Comparison of ENCODE assay signal across 13 cellular contexts in the genomic region with DNA sequence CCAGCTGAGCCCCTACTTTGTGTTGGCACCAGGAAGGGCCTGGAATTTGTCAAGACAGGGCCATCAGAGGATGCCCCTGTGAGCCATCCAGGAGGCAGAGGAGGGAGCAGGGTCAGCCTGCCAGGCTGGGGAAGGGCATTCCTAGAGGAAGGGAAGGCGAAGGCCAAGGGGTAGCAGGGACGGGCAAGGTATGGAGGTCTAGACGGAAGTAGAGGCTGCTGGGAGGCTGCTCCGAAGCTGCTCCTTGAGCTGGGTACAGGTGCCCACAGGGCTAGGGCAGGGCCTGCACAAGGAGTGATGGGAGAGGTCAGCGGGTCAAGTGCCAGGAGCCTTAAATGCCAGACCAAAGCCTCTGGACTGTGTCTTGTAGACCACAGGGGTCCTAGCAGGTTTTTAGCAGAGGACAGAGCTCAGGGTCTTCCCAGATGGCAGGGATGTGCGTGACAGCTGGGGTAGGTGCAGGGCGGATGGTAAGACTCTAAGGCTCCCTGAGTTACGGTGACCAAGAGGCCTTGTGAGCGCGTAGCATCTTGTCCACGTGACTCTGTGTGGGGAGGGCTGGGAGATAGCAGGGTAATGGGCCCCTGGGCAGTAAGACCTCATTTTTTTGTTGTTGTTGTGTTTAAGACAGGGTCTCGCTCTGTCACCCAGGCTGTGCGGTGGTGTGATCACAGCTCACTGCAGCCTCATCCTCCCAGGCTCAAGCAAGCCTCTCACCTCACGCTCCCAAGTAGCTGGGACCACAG. TPM values are rescaled to one million over a fixed set of nuclear protein-coding genes. Genes with fewer than 3 reads are reported as not detected.
DNase-seq lines count a peak whose midpoint lies in the region; ATAC-seq and TF ChIP-seq lines count a peak whose summit lies in the region.
"Had no signal": no experiment of that assay in that cellular context is flagged by ENCODE, and none has a peak within 500 bp of the region (broad histone marks: within the 10 kb centered on the region; RNA-seq: fewer than 3 reads in every experiment).

No MANE protein-coding gene starts in this region.

- POLR2A ChIA-PET in HEK293T (lab: Yijun Ruan, JAX) = interaction anchor here (0.9 to 1.3 kb wide), 2 partner anchors 31 to 34 kb away, joined by 3 to 4 read pairs; no protein-coding TSS in a partner anchor

- no peaks in the 10 kb centered on the region for H3K9me3 Mint-ChIP-seq in activated CD8-positive, alpha-beta memory T cell treated with anti-CD3 and anti-CD28 coated beads, Interleukin-2, amount 10 ng/mL, durations not matched to agents 7 days and 5 days (ENCODE audit: low read depth)
- H3K9me3 Mint-ChIP-seq: activated T-cell treated with anti-CD3 and anti-CD28 coated beads, Interleukin-2, amount 50 U/mL, for 72 hours; naive thymus-derived CD4-positive, alpha-beta T cell had no signal

- no peaks in the 10 kb centered on the region for H3K9me3 ChIP-seq in stomach

- H3K27me3 Mint-ChIP-seq in activated CD8-positive, alpha-beta memory T cell treated with anti-CD3 and anti-CD28 coated beads, Interleukin-2, amount 10 ng/mL, durations not matched to agents 7 days and 5 days = no peaks in the 10 kb centered on the region

- TF ChIP-seq CTCF in stomach (IDR thresholded peaks at IDR 0.05) = no peak

- no peak overlapping the region for H3K27ac Mint-ChIP-seq in activated CD8-positive, alpha-beta memory T cell treated with anti-CD3 and anti-CD28 coated beads, Interleukin-2, amount 10 ng/mL, durations not matched to agents 7 days and 5 days
- H3K27ac Mint-ChIP-seq: activated T-cell treated with anti-CD3 and anti-CD28 coated beads, Interleukin-2, amount 50 U/mL, for 72 hours; naive thymus-derived CD4-positive, alpha-beta T cell had no signal

- CTCF ChIA-PET in activated CD8-positive, alpha-beta memory T cell treated with anti-CD3 and anti-CD28 coated beads, Interleukin-2, amount 10 ng/mL, durations not matched to agents 7 days and 5 days (lab: Charles Lee) = no interaction called here
- CTCF ChIA-PET in HEK293T (lab: Yijun Ruan, JAX) = no interaction called here

- no peak overlapping the region for H3K4me3 Mint-ChIP-seq in activated CD8-positive, alpha-beta memory T cell treated with anti-CD3 and anti-CD28 coated beads, Interleukin-2, amount 10 ng/mL, durations not matched to agents 7 days and 5 days
- H3K4me3 Mint-ChIP-seq: activated T-cell treated with anti-CD3 and anti-CD28 coated beads, Interleukin-2, amount 50 U/mL, for 72 hours; naive thymus-derived CD4-positive, alpha-beta T cell had no signal

- no peak overlapping the region for H3K27ac ChIP-seq in stomach

- no peaks in the 10 kb centered on the region for H3K4me1 Mint-ChIP-seq in activated CD8-positive, alpha-beta memory T cell treated with anti-CD3 and anti-CD28 coated beads, Interleukin-2, amount 10 ng/mL, durations not matched to agents 7 days and 5 days

- H3K4me1 ChIP-seq in stomach = peaks cover 0 to 10% (median 8%) of the 10 kb centered on the region in 4 donors

- WGBS in stomach, 5 donors = 78 to 84% (median 79%) methylated on average over 13 to 14 of the region's 14 CpGs

- no peak overlapping the region for H3K4me3 ChIP-seq in stomach

- DNase-seq in activated effector memory CD4-positive, alpha-beta T cell treated with anti-CD3 and anti-CD28 coated beads, Interleukin-2, amount 50 U/mL, for 16 hours = peak; percentile 44
- no peak for DNase-seq in activated effector memory CD4-positive, alpha-beta T cell treated with Interleukin-2 at 50 U/mL for 16 hours
- peak; percentile 23 for DNase-seq in activated CD8-positive, alpha-beta memory T cell treated with anti-CD3 and anti-CD28 coated beads, Interleukin-2, amount 10 ng/mL, durations not matched to agents 7 days and 5 days
- DNase-seq in left colon (no peak), stomach (peak; percentile 21), HEK293T (ENCODE audit: extremely low spot score) (no peak), DMS53 treated with DMSO at 0.1 percent for 48 hours (lab: John Stamatoyannopoulos, UW; ENCODE audit: unreplicated experiment) (no peak)
- DNase-seq: activated T-cell treated with anti-CD3 and anti-CD28 coated beads, Interleukin-2, amount 50 U/mL, for 72 hours; cortex of kidney; NCI-H1930; T-helper 1 cell had no signal

- no peaks in the 10 kb centered on the region for H3K36me3 Mint-ChIP-seq in activated CD8-positive, alpha-beta memory T cell treated with anti-CD3 and anti-CD28 coated beads, Interleukin-2, amount 10 ng/mL, durations not matched to agents 7 days and 5 days
- H3K36me3 Mint-ChIP-seq: naive thymus-derived CD4-positive, alpha-beta T cell had no signal

- TF ChIP-seq POLR2A in stomach (IDR thresholded peaks at IDR 0.05) = no peak

- no peak for ATAC-seq in activated CD8-positive, alpha-beta memory T cell treated with anti-CD3 and anti-CD28 coated beads, Interleukin-2, amount 10 ng/mL, durations not matched to agents 7 days and 5 days
- ATAC-seq in left colon (peak; percentile 1), HG02973 (IDR thresholded peaks at IDR 0.05; ENCODE audit: unreplicated experiment) (no peak)
- ATAC-seq: naive thymus-derived CD4-positive, alpha-beta T cell had no signal

- intact Hi-C loops in left colon (cut with DNase I, micrococcal nuclease) (loop anchor here in 1 of 2 donors (10.0 kb wide), 1 partner anchor 224 kb away; no protein-coding TSS in a partner anchor), stomach (cut with DNase I; ENCODE audit: low total_unique reads) (loop anchor here (10.0 kb wide), 1 partner anchor 294 kb away; a partner anchor contains a TSS)

- no peaks in the 10 kb centered on the region for H3K36me3 ChIP-seq in stomach

- no peak for TF ChIP-seq EP300 in stomach (IDR thresholded peaks at IDR 0.05)

- peaks cover 0 to 21% (median 0%) of the 10 kb centered on the region in 3 donors for H3K27me3 ChIP-seq in stomach

TF ChIP-seq in HEK293T, 16 proteins besides CTCF, POLR2A, EP300 and RAD21:
- no peak for TF ChIP-seq FOXK2 (IDR thresholded peaks at IDR 0.05)
- no peak for TF ChIP-seq HDGF (IDR thresholded peaks at IDR 0.05; ENCODE audit: borderline replicate concordance)
- TF ChIP-seq LEF1 (IDR thresholded peaks at IDR 0.05; ENCODE audit: borderline replicate concordance) = no peak
- TF ChIP-seq SP1 (IDR thresholded peaks at IDR 0.05) = no peak
- TF ChIP-seq FOXA1 (IDR thresholded peaks at IDR 0.05) = no peak
- no peak for TF ChIP-seq ELF4 (IDR thresholded peaks at IDR 0.05)
- no peak for TF ChIP-seq BHLHE40 (IDR thresholded peaks at IDR 0.05; ENCODE audit: borderline replicate concordance)
- no peak for TF ChIP-seq L3MBTL2 (conservative IDR thresholded peaks at IDR 0.05)
- no peak for TF ChIP-seq SUZ12 (IDR thresholded peaks at IDR 0.05)
- no peak for TF ChIP-seq NFRKB (IDR thresholded peaks at IDR 0.05)
- no peak for TF ChIP-seq TARDBP (IDR thresholded peaks at IDR 0.05)

RNA-seq across cellular contexts. Expression of a gene that starts 31.7 kb away (rescaled TPM):
- 100 to 1,000 TPM; 110 to 122 TPM for total RNA-seq in activated CD8-positive, alpha-beta memory T cell treated with anti-CD3 and anti-CD28 coated beads, Interleukin-2, amount 10 ng/mL, durations not matched to agents 7 days and 5 days
- total RNA-seq in left colon = 10 to 100 TPM; 76.5 to 90.4 TPM
- 100 to 1,000 TPM in 2 of 5 donors, 10 to 100 TPM in 3; 19.4 to 135 (median 93.9) TPM for total RNA-seq in stomach
- 10 to 100 TPM; 47.5 to 69.3 (median 66.9) TPM for polyA plus RNA-seq in stomach

Comparison
In these comparisons a context has a peak if more than half of its experiments do, and no peak if none do; other contexts are left out.
1. DNase-seq: peak in activated effector memory CD4-positive, alpha-beta T cell treated with anti-CD3 and anti-CD28 coated beads, Interleukin-2, amount 50 U/mL, for 16 hours (single experiment), activated CD8-positive, alpha-beta memory T cell treated with anti-CD3 and anti-CD28 coated beads, Interleukin-2, amount 10 ng/mL, durations not matched to agents 7 days and 5 days (single experiment) and stomach (single experiment); none in activated effector memory CD4-positive, alpha-beta T cell treated with Interleukin-2 at 50 U/mL for 16 hours (single experiment), left colon (0 of 2), HEK293T (single experiment) and DMS53 treated with DMSO at 0.1 percent for 48 hours (single experiment).